ENCODE assay signal across 1 cellular context in genomic region chr3:23916152-23916885, GRCh38.
TF ChIP-seq lines count a peak whose summit lies in the region.

No MANE protein-coding gene starts in this region.

TF ChIP-seq in HepG2, 621 proteins besides CTCF, POLR2A, EP300 and RAD21 (continues in another document):
- no peak for TF ChIP-seq SNAPC2 (CRISPR knock-in tag; IDR thresholded peaks at IDR 0.05)
- TF ChIP-seq ZNF138 (CRISPR knock-in tag; IDR thresholded peaks at IDR 0.05; ENCODE audit: low read depth) = no peak
- no peak for TF ChIP-seq FOXA1 (IDR thresholded peaks at IDR 0.05)
- no peak for TF ChIP-seq FOXA1 (CRISPR knock-in tag; IDR thresholded peaks at IDR 0.05)
- TF ChIP-seq ZNF121 (CRISPR knock-in tag; IDR thresholded peaks at IDR 0.05) = peak; percentile 54; the same call in 1 of the 2 replicates
- 0 out of 2 replicates have a peak, but pooled peaks have one; percentile 63 for TF ChIP-seq ARHGAP35 (CRISPR knock-in tag; IDR thresholded peaks at IDR 0.05; ENCODE audit: borderline replicate concordance)
- 0 out of 2 replicates have a peak, but pooled peaks have one; percentile 59 for TF ChIP-seq GFI1 (CRISPR knock-in tag; IDR thresholded peaks at IDR 0.05; ENCODE audit: borderline replicate concordance)
- peak; percentile 95; the same call in 1 of the 2 replicates for TF ChIP-seq UBTF (CRISPR knock-in tag; IDR thresholded peaks at IDR 0.05)
- TF ChIP-seq ZNF12 (CRISPR knock-in tag; IDR thresholded peaks at IDR 0.05) = 0 out of 2 replicates have a peak, but pooled peaks have one; percentile 8
- TF ChIP-seq, protein P1, sequence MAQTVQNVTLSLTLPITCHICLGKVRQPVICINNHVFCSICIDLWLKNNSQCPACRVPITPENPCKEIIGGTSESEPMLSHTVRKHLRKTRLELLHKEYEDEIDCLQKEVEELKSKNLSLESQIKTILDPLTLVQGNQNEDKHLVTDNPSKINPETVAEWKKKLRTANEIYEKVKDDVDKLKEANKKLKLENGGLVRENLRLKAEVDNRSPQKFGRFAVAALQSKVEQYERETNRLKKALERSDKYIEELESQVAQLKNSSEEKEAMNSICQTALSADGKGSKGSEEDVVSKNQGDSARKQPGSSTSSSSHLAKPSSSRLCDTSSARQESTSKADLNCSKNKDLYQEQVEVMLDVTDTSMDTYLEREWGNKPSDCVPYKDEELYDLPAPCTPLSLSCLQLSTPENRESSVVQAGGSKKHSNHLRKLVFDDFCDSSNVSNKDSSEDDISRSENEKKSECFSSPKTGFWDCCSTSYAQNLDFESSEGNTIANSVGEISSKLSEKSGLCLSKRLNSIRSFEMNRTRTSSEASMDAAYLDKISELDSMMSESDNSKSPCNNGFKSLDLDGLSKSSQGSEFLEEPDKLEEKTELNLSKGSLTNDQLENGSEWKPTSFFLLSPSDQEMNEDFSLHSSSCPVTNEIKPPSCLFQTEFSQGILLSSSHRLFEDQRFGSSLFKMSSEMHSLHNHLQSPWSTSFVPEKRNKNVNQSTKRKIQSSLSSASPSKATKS (CRISPR knock-in tag; IDR thresholded peaks at IDR 0.05) = 0 out of 2 replicates have a peak, but pooled peaks have one; percentile 22
- TF ChIP-seq ZNF563 (CRISPR knock-in tag; IDR thresholded peaks at IDR 0.05) = 0 out of 2 replicates have a peak, but pooled peaks have one; percentile 8
- TF ChIP-seq ZNF296 (CRISPR knock-in tag; conservative IDR thresholded peaks at IDR 0.05) = 0 out of 2 replicates have a peak, but pooled peaks have one; percentile 45
- TF ChIP-seq ZNF800 (CRISPR knock-in tag; IDR thresholded peaks at IDR 0.05) = 0 out of 2 replicates have a peak, but pooled peaks have one; percentile 65
- no peak for TF ChIP-seq ZNF3 (CRISPR knock-in tag; IDR thresholded peaks at IDR 0.05)
- TF ChIP-seq ZFP82 (CRISPR knock-in tag; IDR thresholded peaks at IDR 0.05; ENCODE audit: borderline replicate concordance) = peak; percentile 75; the same call in 1 of the 2 replicates
- TF ChIP-seq, protein P2, sequence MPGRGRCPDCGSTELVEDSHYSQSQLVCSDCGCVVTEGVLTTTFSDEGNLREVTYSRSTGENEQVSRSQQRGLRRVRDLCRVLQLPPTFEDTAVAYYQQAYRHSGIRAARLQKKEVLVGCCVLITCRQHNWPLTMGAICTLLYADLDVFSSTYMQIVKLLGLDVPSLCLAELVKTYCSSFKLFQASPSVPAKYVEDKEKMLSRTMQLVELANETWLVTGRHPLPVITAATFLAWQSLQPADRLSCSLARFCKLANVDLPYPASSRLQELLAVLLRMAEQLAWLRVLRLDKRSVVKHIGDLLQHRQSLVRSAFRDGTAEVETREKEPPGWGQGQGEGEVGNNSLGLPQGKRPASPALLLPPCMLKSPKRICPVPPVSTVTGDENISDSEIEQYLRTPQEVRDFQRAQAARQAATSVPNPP (CRISPR knock-in tag; IDR thresholded peaks at IDR 0.05) = 0 out of 2 replicates have a peak, but pooled peaks have one; percentile 8
- TF ChIP-seq ZFP37 (CRISPR knock-in tag; IDR thresholded peaks at IDR 0.05; ENCODE audit: borderline replicate concordance) = no peak
- peak; percentile 17 for TF ChIP-seq ZEB1 (IDR thresholded peaks at IDR 0.05; ENCODE audit: insufficient replicate concordance, low read depth)
- TF ChIP-seq JUNB (CRISPR knock-in tag; IDR thresholded peaks at IDR 0.05; ENCODE audit: borderline replicate concordance) = no peak
- no peak for TF ChIP-seq SIX1 (CRISPR knock-in tag; IDR thresholded peaks at IDR 0.05; ENCODE audit: borderline replicate concordance)
- TF ChIP-seq ZBTB8A (CRISPR knock-in tag; IDR thresholded peaks at IDR 0.05; ENCODE audit: borderline replicate concordance, low read depth) = 0 out of 2 replicates have a peak, but pooled peaks have one; percentile 17
- TF ChIP-seq KLF15 (CRISPR knock-in tag; IDR thresholded peaks at IDR 0.05; ENCODE audit: borderline replicate concordance) = 0 out of 2 replicates have a peak, but pooled peaks have one; percentile 10
- TF ChIP-seq ZNF724P (CRISPR knock-in tag; IDR thresholded peaks at IDR 0.05; ENCODE audit: borderline replicate concordance) = no peak; the same call in 1 of the 2 replicates
- TF ChIP-seq, protein P3, sequence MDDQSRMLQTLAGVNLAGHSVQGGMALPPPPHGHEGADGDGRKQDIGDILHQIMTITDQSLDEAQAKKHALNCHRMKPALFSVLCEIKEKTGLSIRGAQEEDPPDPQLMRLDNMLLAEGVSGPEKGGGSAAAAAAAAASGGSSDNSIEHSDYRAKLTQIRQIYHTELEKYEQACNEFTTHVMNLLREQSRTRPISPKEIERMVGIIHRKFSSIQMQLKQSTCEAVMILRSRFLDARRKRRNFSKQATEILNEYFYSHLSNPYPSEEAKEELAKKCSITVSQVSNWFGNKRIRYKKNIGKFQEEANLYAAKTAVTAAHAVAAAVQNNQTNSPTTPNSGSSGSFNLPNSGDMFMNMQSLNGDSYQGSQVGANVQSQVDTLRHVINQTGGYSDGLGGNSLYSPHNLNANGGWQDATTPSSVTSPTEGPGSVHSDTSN (CRISPR knock-in tag; IDR thresholded peaks at IDR 0.05; ENCODE audit: borderline replicate concordance) = 0 out of 2 replicates have a peak, but pooled peaks have one; percentile 8
- TF ChIP-seq ZNF605 (CRISPR knock-in tag; IDR thresholded peaks at IDR 0.05) = 0 out of 2 replicates have a peak, but pooled peaks have one; percentile 61
- peak; percentile 8; the same call in 1 of the 2 replicates for TF ChIP-seq ZBTB21 (CRISPR knock-in tag; IDR thresholded peaks at IDR 0.05)
- TF ChIP-seq IKZF4 (CRISPR knock-in tag; IDR thresholded peaks at IDR 0.05; ENCODE audit: borderline replicate concordance, low read depth, not compliant biosample characterization) = peak; percentile 56
- no peak for TF ChIP-seq HNRNPL (IDR thresholded peaks at IDR 0.05; ENCODE audit: low read depth, low read length)
- TF ChIP-seq SNAI1 (CRISPR knock-in tag; IDR thresholded peaks at IDR 0.05; ENCODE audit: borderline replicate concordance) = 0 out of 2 replicates have a peak, but pooled peaks have one; percentile 1
- TF ChIP-seq, protein P4, sequence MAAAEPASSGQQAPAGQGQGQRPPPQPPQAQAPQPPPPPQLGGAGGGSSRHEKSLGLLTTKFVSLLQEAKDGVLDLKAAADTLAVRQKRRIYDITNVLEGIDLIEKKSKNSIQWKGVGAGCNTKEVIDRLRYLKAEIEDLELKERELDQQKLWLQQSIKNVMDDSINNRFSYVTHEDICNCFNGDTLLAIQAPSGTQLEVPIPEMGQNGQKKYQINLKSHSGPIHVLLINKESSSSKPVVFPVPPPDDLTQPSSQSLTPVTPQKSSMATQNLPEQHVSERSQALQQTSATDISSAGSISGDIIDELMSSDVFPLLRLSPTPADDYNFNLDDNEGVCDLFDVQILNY (CRISPR knock-in tag; conservative IDR thresholded peaks at IDR 0.05) = no peak
- TF ChIP-seq, protein P5, sequence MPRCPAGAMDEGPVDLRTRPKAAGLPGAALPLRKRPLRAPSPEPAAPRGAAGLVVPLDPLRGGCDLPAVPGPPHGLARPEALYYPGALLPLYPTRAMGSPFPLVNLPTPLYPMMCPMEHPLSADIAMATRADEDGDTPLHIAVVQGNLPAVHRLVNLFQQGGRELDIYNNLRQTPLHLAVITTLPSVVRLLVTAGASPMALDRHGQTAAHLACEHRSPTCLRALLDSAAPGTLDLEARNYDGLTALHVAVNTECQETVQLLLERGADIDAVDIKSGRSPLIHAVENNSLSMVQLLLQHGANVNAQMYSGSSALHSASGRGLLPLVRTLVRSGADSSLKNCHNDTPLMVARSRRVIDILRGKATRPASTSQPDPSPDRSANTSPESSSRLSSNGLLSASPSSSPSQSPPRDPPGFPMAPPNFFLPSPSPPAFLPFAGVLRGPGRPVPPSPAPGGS (CRISPR knock-in tag; IDR thresholded peaks at IDR 0.05) = peak; percentile 83; the same call in 1 of the 2 replicates
- 0 out of 2 replicates have a peak, but pooled peaks have one; percentile 20 for TF ChIP-seq ZNF230 (CRISPR knock-in tag; IDR thresholded peaks at IDR 0.05)
- TF ChIP-seq ZNF639 (CRISPR knock-in tag; conservative IDR thresholded peaks at IDR 0.05) = no peak
- no peak for TF ChIP-seq ZNF781 (CRISPR knock-in tag; IDR thresholded peaks at IDR 0.05; ENCODE audit: borderline replicate concordance, not compliant biosample characterization)
- TF ChIP-seq KDM5A (IDR thresholded peaks at IDR 0.05; ENCODE audit: borderline replicate concordance, low read length) = no peak
- TF ChIP-seq ZFX (CRISPR knock-in tag; IDR thresholded peaks at IDR 0.05; ENCODE audit: low read depth) = no peak
- TF ChIP-seq PCBP2 (optimal IDR thresholded peaks at IDR 0.05; ENCODE audit: low read depth, low read length, poor library complexity, severe bottlenecking) = no peak
- no peak for TF ChIP-seq ZNF331 (CRISPR knock-in tag; IDR thresholded peaks at IDR 0.05)
- no peak for TF ChIP-seq TEAD2 (CRISPR knock-in tag; IDR thresholded peaks at IDR 0.05)
- TF ChIP-seq ZNF292 (CRISPR knock-in tag; IDR thresholded peaks at IDR 0.05; ENCODE audit: borderline replicate concordance, low read depth) = peak; percentile 98; the same call in 1 of the 2 replicates
- 0 out of 2 replicates have a peak, but pooled peaks have one; percentile 6 for TF ChIP-seq ZNF17 (CRISPR knock-in tag; IDR thresholded peaks at IDR 0.05)
- no peak for TF ChIP-seq SOX13 (IDR thresholded peaks at IDR 0.05)
- TF ChIP-seq SOX13 (CRISPR knock-in tag; conservative IDR thresholded peaks at IDR 0.05 in 1 of 2, IDR thresholded peaks at IDR 0.05 in 1 of 2) = no peak
- TF ChIP-seq, protein P6, sequence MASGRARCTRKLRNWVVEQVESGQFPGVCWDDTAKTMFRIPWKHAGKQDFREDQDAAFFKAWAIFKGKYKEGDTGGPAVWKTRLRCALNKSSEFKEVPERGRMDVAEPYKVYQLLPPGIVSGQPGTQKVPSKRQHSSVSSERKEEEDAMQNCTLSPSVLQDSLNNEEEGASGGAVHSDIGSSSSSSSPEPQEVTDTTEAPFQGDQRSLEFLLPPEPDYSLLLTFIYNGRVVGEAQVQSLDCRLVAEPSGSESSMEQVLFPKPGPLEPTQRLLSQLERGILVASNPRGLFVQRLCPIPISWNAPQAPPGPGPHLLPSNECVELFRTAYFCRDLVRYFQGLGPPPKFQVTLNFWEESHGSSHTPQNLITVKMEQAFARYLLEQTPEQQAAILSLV (CRISPR knock-in tag; IDR thresholded peaks at IDR 0.05; ENCODE audit: borderline replicate concordance) = 0 out of 2 replicates have a peak, but pooled peaks have one; percentile 14
- TF ChIP-seq RARG (CRISPR knock-in tag; IDR thresholded peaks at IDR 0.05; ENCODE audit: low read depth) = no peak
- TF ChIP-seq ZNF703 (CRISPR knock-in tag; IDR thresholded peaks at IDR 0.05; ENCODE audit: borderline replicate concordance) = 0 out of 2 replicates have a peak, but pooled peaks have one; percentile 86
- TF ChIP-seq ZNF34 (CRISPR knock-in tag; IDR thresholded peaks at IDR 0.05; ENCODE audit: borderline replicate concordance) = peak; percentile 75; the same call in 1 of the 2 replicates
- TF ChIP-seq LCORL (IDR thresholded peaks at IDR 0.05) = no peak
- no peak for TF ChIP-seq LCORL (CRISPR knock-in tag; IDR thresholded peaks at IDR 0.05)
- TF ChIP-seq KDM4B (CRISPR knock-in tag; IDR thresholded peaks at IDR 0.05) = no peak
- TF ChIP-seq ZNF770 (CRISPR knock-in tag; IDR thresholded peaks at IDR 0.05) = no peak; the same call in none of the 2 replicates
